Comparison of ENCODE assay signal across 8 cellular contexts in the genomic region with DNA sequence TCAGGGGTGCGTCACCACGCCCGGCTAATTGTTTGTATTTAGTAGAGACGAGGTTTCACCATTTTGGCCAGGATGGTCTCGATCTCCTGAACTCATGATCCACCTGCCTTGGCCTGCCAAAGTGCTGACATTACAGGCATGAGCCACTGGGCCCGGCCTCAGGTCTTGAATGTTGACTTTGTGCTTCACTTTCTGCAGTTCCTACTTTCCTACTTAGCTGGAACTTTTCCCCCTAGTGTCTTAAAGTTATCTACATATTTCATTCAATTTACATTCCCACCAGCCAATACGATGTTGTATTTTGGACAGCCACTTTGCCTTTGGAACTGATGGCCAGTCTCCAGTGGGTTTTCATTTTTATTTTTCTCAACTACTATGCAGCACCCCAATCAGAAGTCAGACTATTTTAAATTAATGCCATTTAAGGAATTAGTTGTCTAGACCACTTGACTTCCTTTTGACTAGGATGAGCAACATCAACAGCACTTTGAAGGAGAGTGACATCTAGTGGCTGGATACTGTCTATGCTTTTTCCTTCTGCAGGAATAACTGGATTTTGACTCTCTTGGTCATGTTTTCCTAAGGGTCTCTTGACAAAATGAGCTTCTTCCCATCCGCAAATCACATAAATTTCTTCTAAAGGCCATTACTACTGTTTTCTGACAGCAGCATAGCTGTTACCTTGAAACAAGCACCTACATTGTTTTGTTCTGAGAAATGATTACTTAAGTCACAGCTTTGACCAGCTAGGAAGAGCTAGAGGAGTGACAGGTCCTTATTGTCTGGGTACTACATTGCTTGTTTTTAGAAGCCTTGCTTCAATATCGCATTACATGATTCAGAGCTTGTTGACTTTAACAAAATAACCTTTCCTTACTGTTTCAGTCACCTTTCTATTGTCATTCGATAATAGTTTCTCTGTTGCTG.
DNase-seq lines count a peak whose midpoint lies in the region; ATAC-seq and TF ChIP-seq lines count a peak whose summit lies in the region.

No MANE protein-coding gene starts in this region.

- no TSS peak for BruUV-seq in Caco-2 (replicated peaks; lab: Mats Ljungman, UMichigan)

- peak in 1 of 2 experiments; percentile 39 for DNase-seq in Caco-2
- peak; percentile 50 for DNase-seq in NCI-H82 treated with DMSO at 0.1 percent for 48 hours (lab: John Stamatoyannopoulos, UW; ENCODE audit: unreplicated experiment)
- DNase-seq in immature natural killer cell = peak; percentile 33 to 51 (median 47)
- peak in 1 of 2 donors; percentile 7 for DNase-seq in stimulated activated naive CD8-positive, alpha-beta T cell treated with anti-CD3 and anti-CD28 coated beads, Interleukin-15, amount 100 ng/mL, for 72 hours
- no peak for DNase-seq in stimulated activated CD4-positive, alpha-beta T cell treated with anti-CD3 and anti-CD28 coated beads, Interleukin-2, amount 100 ng/mL, for 24 hours

- no peaks in the 10 kb centered on the region for H3K9me3 ChIP-seq in Caco-2

- H3K36me3 ChIP-seq in Caco-2 (ENCODE audit: control insufficient read depth, insufficient read depth, low read length) = no peaks in the 10 kb centered on the region

- no peaks in the 10 kb centered on the region for H3K9me3 Mint-ChIP-seq in Caco-2 (ENCODE audit: unreplicated experiment)
- no peaks in the 10 kb centered on the region for H3K9me3 Mint-ChIP-seq in brain
- H3K9me3 Mint-ChIP-seq in immature natural killer cell = no peaks in the 10 kb centered on the region
- H3K9me3 Mint-ChIP-seq in stimulated activated naive CD8-positive, alpha-beta T cell treated with anti-CD3 and anti-CD28 coated beads, Interleukin-15, amount 100 ng/mL, for 72 hours = no peaks in the 10 kb centered on the region

- H3K4me3 Mint-ChIP-seq in Caco-2 (ENCODE audit: unreplicated experiment) (no peak overlapping the region), brain (no peak overlapping the region), immature natural killer cell (no peak overlapping the region)
- H3K4me3 Mint-ChIP-seq in stimulated activated naive CD8-positive, alpha-beta T cell treated with anti-CD3 and anti-CD28 coated beads, Interleukin-15, amount 100 ng/mL, for 72 hours = no peak overlapping the region

- intact Hi-C loops in Caco-2 (cut with micrococcal nuclease; ENCODE audit: unreplicated experiment) = loop anchor here (1.0 to 5.0 kb wide), 4 partner anchors 141 to 299 kb away; partner anchors contain the start of gene ITPR1

- no peaks in the 10 kb centered on the region for H3K4me1 ChIP-seq in Caco-2

- H3K4me3 ChIP-seq in Caco-2 (ENCODE audit: low read depth, low read length) = no peak overlapping the region

- no peaks in the 10 kb centered on the region for H3K4me1 Mint-ChIP-seq in Caco-2 (ENCODE audit: low read depth, unreplicated experiment)
- no peaks in the 10 kb centered on the region for H3K4me1 Mint-ChIP-seq in brain
- H3K4me1 Mint-ChIP-seq in immature natural killer cell = peaks cover 4 to 8% of the 10 kb centered on the region in 2 donors
- H3K4me1 Mint-ChIP-seq in stimulated activated naive CD8-positive, alpha-beta T cell treated with anti-CD3 and anti-CD28 coated beads, Interleukin-15, amount 100 ng/mL, for 72 hours = peaks cover 9% of the 10 kb centered on the region

- H3K27me3 Mint-ChIP-seq in Caco-2 (ENCODE audit: insufficient read depth, unreplicated experiment) = no peaks in the 10 kb centered on the region
- H3K27me3 Mint-ChIP-seq in brain = no peaks in the 10 kb centered on the region
- peaks cover 0 to 2% (median 2%) of the 10 kb centered on the region in 3 donors for H3K27me3 Mint-ChIP-seq in immature natural killer cell (ENCODE audit: low read depth in 3 of 3)
- no peaks in the 10 kb centered on the region for H3K27me3 Mint-ChIP-seq in stimulated activated naive CD8-positive, alpha-beta T cell treated with anti-CD3 and anti-CD28 coated beads, Interleukin-15, amount 100 ng/mL, for 72 hours

- POLR2A ChIA-PET in Caco-2 (lab: Charles Lee) = no interaction called here

- CTCF ChIA-PET in Caco-2 (lab: Charles Lee) = interaction anchor here (0.6 to 2.0 kb wide), 4 partner anchors 18 to 283 kb away, joined by 3 to 21 read pairs (median 3); partner anchors contain the start of gene SUMF1

- peak; percentile 76 to 86 for TF ChIP-seq CTCF in Caco-2 (IDR thresholded peaks at IDR 0.05; ENCODE audit: insufficient read depth in 1 of 2, low read depth in 1 of 2, low read length in 1 of 2, severe bottlenecking in 1 of 2, unreplicated experiment in 1 of 2)
- peak; percentile 86 to 93 for TF ChIP-seq CTCF in brain (conservative IDR thresholded peaks at IDR 0.05)

- peak; percentile 64 for ATAC-seq in GM18873 (IDR thresholded peaks at IDR 0.05; ENCODE audit: low FRiP score, unreplicated experiment)
- peak; percentile 86 for ATAC-seq in HG03432 (IDR thresholded peaks at IDR 0.05; ENCODE audit: unreplicated experiment)
- peak; percentile 57 for ATAC-seq in stimulated activated naive CD8-positive, alpha-beta T cell treated with anti-CD3 and anti-CD28 coated beads, Interleukin-15, amount 100 ng/mL, for 72 hours

- no peak overlapping the region for H3K27ac Mint-ChIP-seq in Caco-2 (ENCODE audit: unreplicated experiment)
- peak overlapping the region in 2 of 5 experiments; percentile 13 to 45 for H3K27ac Mint-ChIP-seq in brain
- H3K27ac Mint-ChIP-seq in immature natural killer cell = peak overlapping the region in 2 of 6 donors; percentile 12 to 24
- peak overlapping the region; percentile 9 to 59 for H3K27ac Mint-ChIP-seq in stimulated activated naive CD8-positive, alpha-beta T cell treated with anti-CD3 and anti-CD28 coated beads, Interleukin-15, amount 100 ng/mL, for 72 hours

- H3K36me3 Mint-ChIP-seq in Caco-2 (ENCODE audit: insufficient read depth, unreplicated experiment) (no peaks in the 10 kb centered on the region), brain (no peaks in the 10 kb centered on the region), immature natural killer cell (peaks cover 0 to 3% (median 0%) of the 10 kb centered on the region in 3 donors)

- no peaks in the 10 kb centered on the region for H3K27me3 ChIP-seq in Caco-2 (replicated peaks; ENCODE audit: control insufficient read depth, insufficient read depth, low read length)

Comparison
In these comparisons a context has a peak if more than half of its experiments do, and no peak if none do; other contexts are left out.
1. DNase-seq: peak in NCI-H82 treated with DMSO at 0.1 percent for 48 hours (single experiment) and immature natural killer cell (3 of 3); none in stimulated activated CD4-positive, alpha-beta T cell treated with anti-CD3 and anti-CD28 coated beads, Interleukin-2, amount 100 ng/mL, for 24 hours (0 of 2).
2. Peak in every context shown above with its lines, with median percentiles within 50 percentile points of each other: ATAC-seq.